11 cellular contexts compared by ENCODE assay signal in genomic region chr6:49423817-49424216, GRCh38.
DNase-seq lines count a peak whose midpoint lies in the region; TF ChIP-seq lines count a peak whose summit lies in the region.
"Had no signal": no experiment of that assay in that cellular context is flagged by ENCODE, and none has a peak within 500 bp of the region (broad histone marks: within the 10 kb centered on the region; RNA-seq: fewer than 3 reads in every experiment).

No MANE protein-coding gene starts in this region.

- DNase-seq in SIG-M5 treated with dmso at 0.1 percent for 504 hours (lab: John Stamatoyannopoulos, UW; ENCODE audit: unreplicated experiment) (peak; percentile 4), SIG-M5 (lab: John Stamatoyannopoulos, UW) (no peak), NCI-H526 (lab: John Stamatoyannopoulos, UW) (peak; percentile 5 to 32), cardiac fibroblast (ENCODE audit: low read depth in 2 of 2) (peak; percentile 35 to 64), superior temporal gyrus (ENCODE audit: extremely low spot score) (peak; percentile 21), T-helper 9 cell (no peak), anterior cingulate cortex (lab: John Stamatoyannopoulos, UW) (no peak), nephron progenitor cell (no peak)
- DNase-seq: central memory CD4-positive, alpha-beta T cell; mucosa of descending colon had no signal

- no peaks in the 10 kb centered on the region for H3K9me3 Mint-ChIP-seq in nephron progenitor cell

- no peaks in the 10 kb centered on the region for H3K27me3 Mint-ChIP-seq in nephron progenitor cell (ENCODE audit: low read depth, poor library complexity)

- peaks cover 4% of the 10 kb centered on the region for H3K36me3 Mint-ChIP-seq in nephron progenitor cell (ENCODE audit: low read depth)

- H3K4me3 Mint-ChIP-seq in nephron progenitor cell: no peak overlapping the region

- no peak for TF ChIP-seq CTCF in cardiac fibroblast (IDR thresholded peaks at IDR 0.05; ENCODE audit: low read depth, low read length)
- TF ChIP-seq CTCF in nephron progenitor cell (IDR thresholded peaks at IDR 0.05): no peak

- H3K4me1 Mint-ChIP-seq in nephron progenitor cell: no peaks in the 10 kb centered on the region

- H3K27ac Mint-ChIP-seq in nephron progenitor cell: no peak overlapping the region

- H3K4me3 ChIP-seq in cardiac fibroblast (replicated peaks in 1 of 2; ENCODE audit: low read depth in 2 of 2, low read length in 2 of 2): no peak overlapping the region
- H3K4me3 ChIP-seq: mucosa of descending colon, smooth muscle cell had no signal

Comparison
In these comparisons a context has a peak if more than half of its experiments do, and no peak if none do; other contexts are left out.
1. DNase-seq: peak in SIG-M5 treated with dmso at 0.1 percent for 504 hours (single experiment), NCI-H526 (2 of 2), cardiac fibroblast (2 of 2) and superior temporal gyrus (single experiment); none in SIG-M5 (single experiment), T-helper 9 cell (single experiment), anterior cingulate cortex (0 of 58) and nephron progenitor cell (single experiment).